In genomic region chr4:77044458-77045124, GRCh38 we compare ENCODE assay signal across 8 cellular contexts. TPM values are rescaled to one million over a fixed set of nuclear protein-coding genes. Genes with fewer than 3 reads are reported as not detected.
DNase-seq lines count a peak whose midpoint lies in the region; ATAC-seq, FAIRE-seq and TF ChIP-seq lines count a peak whose summit lies in the region.

No MANE protein-coding gene starts in this region.

- no peaks in the 10 kb centered on the region for H3K9me3 ChIP-seq in DND-41 (ENCODE audit: insufficient read depth, low read length, severe bottlenecking)
- H3K9me3 ChIP-seq in small intestine (ENCODE audit: control insufficient read depth, low read depth), result no peaks in the 10 kb centered on the region

- no peaks in the 10 kb centered on the region for H3K79me2 ChIP-seq in DND-41 (ENCODE audit: insufficient read depth, low read length)

- H3K27me3 ChIP-seq in DND-41 (ENCODE audit: insufficient read depth, low read length, poor library complexity), result no peaks in the 10 kb centered on the region
- no peaks in the 10 kb centered on the region for H3K27me3 ChIP-seq in small intestine (ENCODE audit: control insufficient read depth in 2 of 2, insufficient read depth in 2 of 2, low read length in 2 of 2)
- H3K27me3 ChIP-seq in H7 (ENCODE audit: control insufficient read depth, insufficient read depth, low read length), result no peaks in the 10 kb centered on the region

- no peak overlapping the region for H3K4me3 ChIP-seq in DND-41 (ENCODE audit: low read depth in 1 of 2, low read length in 2 of 2)
- no peak overlapping the region for H3K4me3 ChIP-seq in WI38 (ENCODE audit: low read depth, low read length)
- H3K4me3 ChIP-seq in small intestine (ENCODE audit: low read depth in 1 of 2, low read length in 2 of 2), result no peak overlapping the region
- no peak overlapping the region for H3K4me3 ChIP-seq in H7 (ENCODE audit: insufficient read depth, low read depth, low read length)

- H3K27ac ChIP-seq in DND-41 (ENCODE audit: low read length) (no peak overlapping the region), small intestine (ENCODE audit: low read depth in 1 of 2, low read length in 1 of 2) (no peak overlapping the region)

- H3K36me3 ChIP-seq in DND-41 (ENCODE audit: insufficient read depth, low read length) (peaks cover 35% of the 10 kb centered on the region), small intestine (ENCODE audit: control insufficient read depth in 2 of 2, insufficient read depth in 2 of 2, low read length in 2 of 2) (peaks cover 3% of the 10 kb centered on the region in 2 donors), H7 (replicated peaks; ENCODE audit: control insufficient read depth, insufficient read depth, low read length) (peaks cover 1% of the 10 kb centered on the region)

- no peak overlapping the region for H3K9ac ChIP-seq in DND-41 (ENCODE audit: low read depth, low read length)

- H4K20me1 ChIP-seq in DND-41 (ENCODE audit: insufficient read depth, low read length), result peaks cover 4% of the 10 kb centered on the region; the same call in 1 of the 2 replicates

- ATAC-seq in DND-41 (ENCODE audit: insufficient read depth, low read depth) (peak; percentile 65), left cardiac atrium (peak; percentile 25 to 43), GM21360 (IDR thresholded peaks at IDR 0.05; ENCODE audit: unreplicated experiment) (no peak), GM19395 (IDR thresholded peaks at IDR 0.05; ENCODE audit: unreplicated experiment) (no peak)

- DNase-seq in DND-41 (no peak), HT-29 (ENCODE audit: low spot score) (peak; percentile 76), left cardiac atrium (no peak), small intestine (peak; percentile 51), H7 (no peak)

- TF ChIP-seq CTCF in DND-41 (IDR thresholded peaks at IDR 0.05; ENCODE audit: borderline replicate concordance, extremely low read depth, low read length, poor library complexity, severe bottlenecking) (peak; percentile 71), WI38 (IDR thresholded peaks at IDR 0.05; ENCODE audit: low read depth, low read length) (peak; percentile 37; the same call in 1 of the 2 replicates)

- H3K4me1 ChIP-seq in DND-41 (ENCODE audit: insufficient read depth, low read length), result no peaks in the 10 kb centered on the region
- H3K4me1 ChIP-seq in small intestine (ENCODE audit: control insufficient read depth in 2 of 2, insufficient read depth in 1 of 2, low read depth in 1 of 2, low read length in 1 of 2), result no peaks in the 10 kb centered on the region

- intact Hi-C loops in left cardiac atrium (cut with DNase I), result loop anchor here in 1 of 2 donors (5.0 to 10.0 kb wide), 2 partner anchors 163 to 530 kb away; no protein-coding TSS in a partner anchor

- no peak for FAIRE-seq in small intestine (lab: Jason Lieb, UNC)

- no peak overlapping the region for H3K4me2 ChIP-seq in DND-41 (ENCODE audit: insufficient read depth, low read length)

- no peak overlapping the region for H2AFZ ChIP-seq in DND-41 (ENCODE audit: low read depth, low read length)

- 56 to 60% (median 57%) methylated on average over 4 of the region's 4 CpGs for WGBS in small intestine, 3 donors

RNA-seq across cellular contexts. Expression of gene CCNI, which starts 31.2 kb away (rescaled TPM):
- total RNA-seq in HT-29 (2014; rRNA removed; shearing (Covaris generic)), result 92.6 and 116 TPM in 2 replicates
- 100 to 1,000 TPM; 255 to 307 TPM for total RNA-seq in left cardiac atrium
- 100 to 1,000 TPM in 2 of 3 donors, 10 to 100 TPM in 1; 78.9 to 136 (median 125) TPM for polyA plus RNA-seq in small intestine
- 149 and 177 TPM in 2 replicates for total RNA-seq in H7 (2014; rRNA removed; shearing (Covaris generic))

Comparison
In these comparisons a context has a peak if more than half of its experiments do, and no peak if none do; other contexts are left out.
1. ATAC-seq: peak in DND-41 (single experiment) and left cardiac atrium (2 of 2); none in GM21360 (single experiment) and GM19395 (single experiment).
2. DNase-seq: peak in HT-29 (single experiment) and small intestine (single experiment); none in DND-41 (single experiment), left cardiac atrium (single experiment) and H7 (single experiment).